16 cellular contexts compared by ENCODE assay signal in the genomic region with DNA sequence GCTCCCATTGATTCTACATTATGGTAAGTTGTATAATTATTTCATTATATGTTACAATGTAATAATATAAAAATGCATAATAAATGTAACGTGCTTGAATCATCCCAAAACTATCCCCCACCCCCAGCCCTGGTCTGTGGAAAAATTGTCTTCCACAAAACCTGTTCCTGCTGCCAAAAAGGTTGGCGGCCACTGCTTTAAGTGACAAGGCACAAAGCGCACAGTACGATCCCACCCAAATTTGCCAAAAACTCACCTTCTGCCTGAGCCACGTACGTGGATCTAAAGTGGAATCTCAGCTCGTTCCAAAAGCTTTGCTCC. TPM values are rescaled to one million over a fixed set of nuclear protein-coding genes. Genes with fewer than 3 reads are reported as not detected.
A peak's percentile ranks its signal among the peaks of the same experiment; 100 is the strongest.
DNase-seq lines count a peak whose midpoint lies in the region; ATAC-seq, FAIRE-seq and TF ChIP-seq lines count a peak whose summit lies in the region.
"Had no signal": no experiment of that assay in that cellular context is flagged by ENCODE, and none has a peak within 500 bp of the region (broad histone marks: within the 10 kb centered on the region; RNA-seq: fewer than 3 reads in every experiment).

No MANE protein-coding gene starts in this region.

- H3K9ac ChIP-seq in astrocyte (ENCODE audit: low read length) = no peak overlapping the region

- H3K4me3 ChIP-seq in astrocyte (ENCODE audit: insufficient read depth, low read depth, low read length) (no peak overlapping the region), mesodermal cell (ENCODE audit: extremely low read depth, insufficient read depth, low read length, poor library complexity, severe bottlenecking) (no peak overlapping the region)
- H3K4me3 ChIP-seq: gastroesophageal sphincter, GM12878, thoracic aorta had no signal

- H2AFZ ChIP-seq in astrocyte (ENCODE audit: low read depth, low read length) = no peak overlapping the region

- H3K36me3 ChIP-seq in astrocyte (ENCODE audit: insufficient read depth, low read length) (no peaks in the 10 kb centered on the region), mesodermal cell (ENCODE audit: control insufficient read depth, insufficient read depth, low read length) (peaks cover 12% of the 10 kb centered on the region)
- H3K36me3 ChIP-seq: gastroesophageal sphincter, thoracic aorta had no signal

- no peak for ATAC-seq in GM21723 (IDR thresholded peaks at IDR 0.05; ENCODE audit: unreplicated experiment)
- ATAC-seq: activated T-helper 17 cell treated with anti-CD3 and anti-CD28 coated beads, Interleukin-2, amount 50 U/mL, for 72 hours; gastroesophageal sphincter; GM12878 had no signal

- H3K27ac Mint-ChIP-seq in astrocyte (ENCODE audit: unreplicated experiment) = peak overlapping the region; percentile 77
- peak overlapping the region; percentile 84 for H3K27ac Mint-ChIP-seq in type B pancreatic cell
- H3K27ac Mint-ChIP-seq: activated T-helper 17 cell treated with anti-CD3 and anti-CD28 coated beads, Interleukin-2, amount 50 U/mL, for 72 hours; B cell had no signal

- no peaks in the 10 kb centered on the region for H3K27me3 Mint-ChIP-seq in astrocyte (ENCODE audit: low read depth, unreplicated experiment)
- H3K27me3 Mint-ChIP-seq in type B pancreatic cell = no peaks in the 10 kb centered on the region
- H3K27me3 Mint-ChIP-seq: activated T-helper 17 cell treated with anti-CD3 and anti-CD28 coated beads, Interleukin-2, amount 50 U/mL, for 72 hours had no signal

- FAIRE-seq in HTR-8/SVneo (lab: Jason Lieb, UNC) (peak; percentile 49), astrocyte (lab: Jason Lieb, UNC) (no peak)
- FAIRE-seq: GM12878, H54 had no signal

- peaks cover 23% of the 10 kb centered on the region for H4K20me1 ChIP-seq in astrocyte (ENCODE audit: insufficient read depth, low read length)

- no peak for DNase-seq in HTR-8/SVneo (ENCODE audit: insufficient read length, low spot score)
- no peak for DNase-seq in astrocyte (ENCODE audit: low read depth)
- DNase-seq in type B pancreatic cell (ENCODE audit: extremely low spot score, unreplicated experiment) = no peak
- no peak for DNase-seq in stimulated activated CD4-positive, alpha-beta T cell treated with anti-CD3 and anti-CD28 coated beads, Interleukin-4, amount 100 ng/mL, for 1 hour
- no peak for DNase-seq in DMS153 (lab: John Stamatoyannopoulos, UW)
- DNase-seq: activated CD4-positive, alpha-beta T cell treated with anti-CD3 and anti-CD28 coated beads for 1 hour; GDM1; NCI-H774 had no signal

- no peak overlapping the region for H3K4me2 ChIP-seq in astrocyte (ENCODE audit: low read length)

- H3K9me3 ChIP-seq in astrocyte (ENCODE audit: insufficient read depth, low read depth, low read length) (no peaks in the 10 kb centered on the region), mesodermal cell (ENCODE audit: control insufficient read depth, low read length) (no peaks in the 10 kb centered on the region)
- H3K9me3 ChIP-seq: gastroesophageal sphincter, thoracic aorta had no signal

- 89 to 93% methylated on average over 7 of the region's 7 CpGs for WGBS in mesodermal cell (ENCODE audit: insufficient coverage in 2 of 2), 2 experiments

- peaks cover 14% of the 10 kb centered on the region for H3K4me1 Mint-ChIP-seq in astrocyte (ENCODE audit: low read depth, unreplicated experiment)
- H3K4me1 Mint-ChIP-seq in type B pancreatic cell (ENCODE audit: unreplicated experiment) = peaks cover 29% of the 10 kb centered on the region

- TF ChIP-seq CTCF in astrocyte (IDR thresholded peaks at IDR 0.05; ENCODE audit: insufficient read depth, low read depth, low read length) (no peak), type B pancreatic cell (conservative IDR thresholded peaks at IDR 0.05) (no peak)

- H3K9me3 Mint-ChIP-seq in astrocyte (ENCODE audit: unreplicated experiment) (no peaks in the 10 kb centered on the region), type B pancreatic cell (no peaks in the 10 kb centered on the region)
- H3K9me3 Mint-ChIP-seq: activated T-helper 17 cell treated with anti-CD3 and anti-CD28 coated beads, Interleukin-2, amount 50 U/mL, for 72 hours had no signal

- H3K36me3 Mint-ChIP-seq in astrocyte (ENCODE audit: low read depth, unreplicated experiment) = no peaks in the 10 kb centered on the region
- peaks cover 9% of the 10 kb centered on the region for H3K36me3 Mint-ChIP-seq in type B pancreatic cell

- no peaks in the 10 kb centered on the region for H3K27me3 ChIP-seq in astrocyte (ENCODE audit: insufficient read depth, low read length)
- H3K27me3 ChIP-seq: gastroesophageal sphincter had no signal

- H3K4me1 ChIP-seq in astrocyte (ENCODE audit: insufficient read depth, low read length) = peaks cover 33% of the 10 kb centered on the region
- H3K4me1 ChIP-seq in mesodermal cell (ENCODE audit: control insufficient read depth, insufficient read depth, low read length, poor library complexity, severe bottlenecking) = peaks cover 56% of the 10 kb centered on the region

- H3K4me3 Mint-ChIP-seq in astrocyte (ENCODE audit: unreplicated experiment) (no peak overlapping the region), type B pancreatic cell (peak overlapping the region; percentile 29)
- H3K4me3 Mint-ChIP-seq: activated T-helper 17 cell treated with anti-CD3 and anti-CD28 coated beads, Interleukin-2, amount 50 U/mL, for 72 hours; B cell had no signal

- peak overlapping the region; percentile 85 for H3K27ac ChIP-seq in astrocyte (ENCODE audit: low read depth, low read length)
- peak overlapping the region; percentile 86 for H3K27ac ChIP-seq in mesodermal cell (ENCODE audit: low read depth, low read length, severe bottlenecking)
- H3K27ac ChIP-seq: gastroesophageal sphincter, thoracic aorta had no signal

- no peaks in the 10 kb centered on the region for H3K79me2 ChIP-seq in astrocyte (ENCODE audit: insufficient read depth, low read length)

RNA-seq across cellular contexts. Expression of a gene that starts 14.5 kb away (rescaled TPM):
- 8.1 and 8.3 TPM in 2 replicates for total RNA-seq in astrocyte
- 11.8 TPM for polyA plus RNA-seq in mesodermal cell (2013, experiment 1 of 2)
- 8.7 TPM for polyA plus RNA-seq in mesodermal cell (2013, experiment 2 of 2)
- 34.5 and 85.1 TPM in 2 replicates for total RNA-seq in type B pancreatic cell (ENCODE audit: low replicate concordance)

RNA-seq across cellular contexts. Expression of a gene that starts 45.3 kb away (rescaled TPM):
- total RNA-seq in astrocyte (0.87 and 1.0 TPM in 2 replicates), type B pancreatic cell (ENCODE audit: low replicate concordance) (3.6 and 9.1 TPM in 2 replicates)
- polyA plus RNA-seq in mesodermal cell (2013, experiment 1 of 2) = 12.6 TPM
- 9.2 TPM for polyA plus RNA-seq in mesodermal cell (2013, experiment 2 of 2)
- polyA plus RNA-seq: GM12878 had no signal
